Comparison of ENCODE assay signal across 24 cellular contexts in the genomic region with DNA sequence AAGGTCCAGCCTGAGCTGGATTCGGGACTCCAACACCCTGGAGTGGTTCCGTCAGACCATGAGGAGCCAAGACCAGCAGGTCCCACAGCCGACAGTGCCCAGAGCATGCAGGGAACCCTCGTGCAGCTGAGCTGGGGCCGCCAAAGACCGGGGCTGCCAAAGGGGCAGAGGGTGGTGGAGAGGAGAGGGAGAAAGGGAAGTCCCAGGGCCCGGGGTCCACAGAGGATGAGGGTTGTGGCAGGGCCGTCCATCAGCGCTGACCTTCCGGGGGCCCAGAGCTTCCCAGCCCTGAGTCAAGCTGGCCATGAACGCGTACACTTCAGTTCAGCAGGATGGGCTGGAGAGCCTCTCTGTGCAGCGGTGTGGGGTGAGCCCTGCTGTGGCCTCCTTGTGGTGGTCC.
"Had no signal": no experiment of that assay in that cellular context is flagged by ENCODE, and none has a peak within 500 bp of the region (broad histone marks: within the 10 kb centered on the region; RNA-seq: fewer than 3 reads in every experiment).

No MANE protein-coding gene starts in this region.

- H3K4me3 ChIP-seq: SK-N-MC had no signal

- H3K9ac ChIP-seq: KMS-11 had no signal

- H3K27ac ChIP-seq: KMS-11, SK-N-MC, VCaP had no signal

- DNase-seq: activated CD4-positive, alpha-beta T cell treated with anti-CD3 and anti-CD28 coated beads, Interleukin-2, amount 50 U/mL, for 1 hour; activated CD4-positive, CD25-positive, alpha-beta regulatory T cell; activated CD8-positive, alpha-beta T cell treated with anti-CD3 and anti-CD28 coated beads for 36 hours; activated gamma-delta T cell; activated naive CD4-positive, alpha-beta T cell treated with anti-CD3 and anti-CD28 coated beads for 36 hours; activated T-cell treated with anti-CD3 and anti-CD28 coated beads for 4 hours; activated T-cell treated with anti-CD3 and anti-CD28 coated beads, Interleukin-2, amount 50 U/mL, for 48 hours; amygdala; NCI-H1092; NCI-H1417 treated with DMSO at 0.1 percent for 48 hours; NCI-H1694; NCI-H2029; NCI-H2107; NCI-H2171 treated with DMSO at 0.1 percent for 48 hours; NCI-H226; NCI-H82; T-cell; T-helper 2 cell; T1000 had no signal

- H3K4me2 ChIP-seq: KMS-11 had no signal

- ATAC-seq: activated CD8-positive, alpha-beta T cell treated with anti-CD3 and anti-CD28 coated beads for 36 hours; activated T-helper 17 cell treated with anti-CD3 and anti-CD28 coated beads, Interleukin-2, amount 50 U/mL, for 72 hours; Right ventricle myocardium inferior; T-cell had no signal
